8 cellular contexts compared by ENCODE assay signal in the genomic region with DNA sequence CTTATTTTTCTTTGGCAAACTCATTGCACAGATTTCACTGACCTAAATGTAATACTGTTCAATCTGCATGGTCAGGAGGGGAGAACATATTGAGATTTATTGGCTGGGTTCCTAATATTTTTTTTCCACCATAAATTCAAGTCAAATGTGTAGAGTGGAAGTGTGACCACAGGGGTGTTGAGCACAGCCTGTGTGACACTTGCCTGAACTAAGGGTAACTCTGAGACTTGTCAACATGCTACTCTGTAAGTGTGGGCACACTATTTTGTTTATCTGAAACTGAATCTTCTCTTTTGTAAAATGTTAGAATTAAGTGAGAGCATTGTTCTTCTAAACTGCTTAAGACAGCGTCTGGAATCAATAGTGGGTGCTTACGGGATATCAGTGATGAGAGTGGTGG.
"Had no signal": no experiment of that assay in that cellular context is flagged by ENCODE, and none has a peak within 500 bp of the region (broad histone marks: within the 10 kb centered on the region; RNA-seq: fewer than 3 reads in every experiment).

No MANE protein-coding gene starts in this region.

- H3K4me2 ChIP-seq: KMS-11 had no signal

- H3K27me3 Mint-ChIP-seq: IgD-negative memory B cell had no signal

- H3K27ac Mint-ChIP-seq: IgD-negative memory B cell had no signal

- H3K4me3 ChIP-seq: K562 had no signal

- H3K4me1 Mint-ChIP-seq: IgD-negative memory B cell had no signal

- DNase-seq: IMR-90, KBM-7, KG1 had no signal

- H3K36me3 Mint-ChIP-seq: IgD-negative memory B cell had no signal

- H3K27ac ChIP-seq: HL-60, KMS-11 had no signal

- ATAC-seq: HepG2, K562 had no signal
